Comparison of ENCODE assay signal across 14 cellular contexts in the genomic region with DNA sequence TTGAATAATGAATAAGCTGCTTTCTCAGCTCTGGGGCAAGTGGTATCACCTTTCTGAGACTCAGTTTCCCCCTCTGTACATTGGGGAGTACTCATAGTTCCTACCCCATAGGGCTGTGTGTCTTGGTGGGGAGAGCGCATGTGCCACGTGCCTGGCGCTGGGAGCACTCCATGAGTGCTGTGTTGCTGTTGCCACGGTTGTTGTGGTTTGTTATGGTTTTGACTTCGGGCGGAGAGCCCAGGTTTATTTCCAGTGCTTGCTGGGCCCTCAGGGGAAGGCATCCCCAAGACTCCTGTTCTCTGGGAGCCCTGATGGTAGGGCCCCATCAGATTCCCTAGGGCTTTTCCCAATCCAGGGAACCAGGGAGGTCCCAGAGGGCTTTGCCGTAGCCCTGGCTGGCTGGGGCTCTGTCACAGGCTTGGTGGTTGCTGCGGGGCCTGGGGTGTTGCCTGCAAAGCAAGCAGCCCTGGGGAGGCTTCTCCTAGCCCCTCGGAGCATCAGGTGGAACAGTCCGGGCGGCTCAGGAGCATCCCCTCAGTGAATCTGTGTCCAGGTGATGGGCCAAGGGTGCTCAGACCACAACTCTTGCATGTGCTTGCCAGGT. TPM values are rescaled to one million over a fixed set of nuclear protein-coding genes. Genes with fewer than 3 reads are reported as not detected.
DNase-seq lines count a peak whose midpoint lies in the region; ATAC-seq and TF ChIP-seq lines count a peak whose summit lies in the region.
"Had no signal": no experiment of that assay in that cellular context is flagged by ENCODE, and none has a peak within 500 bp of the region (broad histone marks: within the 10 kb centered on the region; RNA-seq: fewer than 3 reads in every experiment).

No MANE protein-coding gene starts in this region.

- H3K27ac Mint-ChIP-seq in activated T-cell treated with anti-CD3 and anti-CD28 coated beads, Interleukin-2, amount 50 U/mL, for 72 hours = peak overlapping the region; percentile 17

- peaks cover 48% of the 10 kb centered on the region for H3K4me1 Mint-ChIP-seq in activated T-cell treated with anti-CD3 and anti-CD28 coated beads, Interleukin-2, amount 50 U/mL, for 72 hours (ENCODE audit: low read depth)

- no peaks in the 10 kb centered on the region for H3K27me3 ChIP-seq in fibroblast of lung (ENCODE audit: control insufficient read depth, insufficient read depth, low read length)
- H3K27me3 ChIP-seq: adrenal gland, pancreas had no signal

- DNase-seq in activated T-cell treated with anti-CD3 and anti-CD28 coated beads, Interleukin-2, amount 50 U/mL, for 72 hours = no peak
- DNase-seq in activated T-cell treated with anti-CD3 and anti-CD28 coated beads, Interleukin-2, amount 50 U/mL, for 1 hour = no peak
- DNase-seq in RPMI7951 (ENCODE audit: low read depth) = peak; percentile 79
- DNase-seq in fibroblast of lung (ENCODE audit: low read depth in 2 of 2) = no peak
- peak; percentile 48 for DNase-seq in sciatic nerve (ENCODE audit: low spot score)
- DNase-seq in G401 (ENCODE audit: low spot score) = no peak
- no peak for DNase-seq in NCI-H82 treated with DMSO at 0.1 percent for 48 hours (lab: John Stamatoyannopoulos, UW; ENCODE audit: unreplicated experiment)
- DNase-seq: adrenal gland, GDM1, Kasumi-1, left colon, NCI-H2029 had no signal

- H3K4me2 ChIP-seq in fibroblast of lung (ENCODE audit: extremely low read depth, insufficient read depth, low read length) = no peak overlapping the region

- peak overlapping the region; percentile 28 for H3K27ac ChIP-seq in fibroblast of lung (ENCODE audit: insufficient read depth, low read length)
- H3K27ac ChIP-seq: pancreas had no signal

- peaks cover 12% of the 10 kb centered on the region for H3K4me1 ChIP-seq in fibroblast of lung (ENCODE audit: control insufficient read depth, extremely low read depth, insufficient read depth, low read length)
- H3K4me1 ChIP-seq: pancreas had no signal

- TF ChIP-seq CTCF in fibroblast of lung (conservative IDR thresholded peaks at IDR 0.05 in 1 of 2, IDR thresholded peaks at IDR 0.05 in 1 of 2; ENCODE audit: low read depth in 1 of 2, low read length in 2 of 2) = no peak

- H3K4me3 ChIP-seq in fibroblast of lung (replicated peaks in 1 of 4; ENCODE audit: control extremely low read depth in 1 of 4, insufficient read depth in 1 of 4, low read depth in 3 of 4, low read length in 4 of 4) = no peak overlapping the region
- H3K4me3 ChIP-seq: adrenal gland, pancreas had no signal

- intact Hi-C loops in sciatic nerve (cut with DNase I) = no loop called here

- H3K4me3 Mint-ChIP-seq in activated T-cell treated with anti-CD3 and anti-CD28 coated beads, Interleukin-2, amount 50 U/mL, for 72 hours = no peak overlapping the region

- H4K20me1 ChIP-seq in fibroblast of lung (ENCODE audit: control insufficient read depth, extremely low read depth, insufficient read depth, low read length) = no peaks in the 10 kb centered on the region

- no peak overlapping the region for H3K9ac ChIP-seq in fibroblast of lung (ENCODE audit: insufficient read depth, low read length)

- H3K9me3 Mint-ChIP-seq in activated T-cell treated with anti-CD3 and anti-CD28 coated beads, Interleukin-2, amount 50 U/mL, for 72 hours = no peaks in the 10 kb centered on the region

- no peak overlapping the region for H2AFZ ChIP-seq in fibroblast of lung (ENCODE audit: low read length)

- no peaks in the 10 kb centered on the region for H3K27me3 Mint-ChIP-seq in activated T-cell treated with anti-CD3 and anti-CD28 coated beads, Interleukin-2, amount 50 U/mL, for 72 hours (ENCODE audit: low read depth)

- peaks cover 7% of the 10 kb centered on the region for H3K36me3 ChIP-seq in fibroblast of lung (ENCODE audit: control insufficient read depth, insufficient read depth, low read length)
- H3K36me3 ChIP-seq: pancreas had no signal

- ATAC-seq in activated T-cell treated with anti-CD3 and anti-CD28 coated beads, Interleukin-2, amount 50 U/mL, for 72 hours (replicated peaks in 1 of 2) = no peak
- no peak for ATAC-seq in sciatic nerve
- ATAC-seq in GM21447 (IDR thresholded peaks at IDR 0.05; ENCODE audit: unreplicated experiment) = no peak

- in situ Hi-C loops in G401 (cut with HindIII; ENCODE audit: low sequenced_read_pairs) = no loop called here

- H3K9me3 ChIP-seq in fibroblast of lung (ENCODE audit: control insufficient read depth, insufficient read depth, low read depth, low read length) = no peaks in the 10 kb centered on the region
- H3K9me3 ChIP-seq: adrenal gland, pancreas had no signal

- H3K79me2 ChIP-seq in fibroblast of lung (ENCODE audit: control insufficient read depth, insufficient read depth, low read length) = peaks cover 90% of the 10 kb centered on the region

- peaks cover 0 to 4% of the 10 kb centered on the region in 2 donors for H3K36me3 Mint-ChIP-seq in activated T-cell treated with anti-CD3 and anti-CD28 coated beads, Interleukin-2, amount 50 U/mL, for 72 hours (ENCODE audit: insufficient read depth in 2 of 2)

RNA-seq across cellular contexts. Expression of a gene that starts 18.6 kb away (rescaled TPM):
- total RNA-seq in activated T-cell treated with anti-CD3 and anti-CD28 coated beads, Interleukin-2, amount 50 U/mL, for 72 hours = 10 to 100 TPM; 33.3 to 37.4 TPM
- 99.7 and 105 TPM in 2 replicates for total RNA-seq in RPMI7951 (2014; rRNA removed; shearing (Covaris generic))
- total RNA-seq in fibroblast of lung (7.4 and 18.0 TPM in 2 replicates), sciatic nerve (27.5 TPM)
- 29.2 and 32.0 TPM in 2 replicates for polyA plus RNA-seq in fibroblast of lung
- 21.3 and 28.0 TPM in 2 replicates for polyA plus RNA-seq in fibroblast of lung (2012)
- 52.3 and 55.9 TPM in 2 replicates for polyA minus RNA-seq in fibroblast of lung (ENCODE audit: low replicate concordance)
- 5.7 and 9.9 TPM in 2 replicates for total RNA-seq in G401 (2014; rRNA removed; shearing (Covaris generic))

RNA-seq across cellular contexts. Expression of a gene that starts 55.4 kb away (rescaled TPM):
- 1 to 10 TPM; 1.0 to 2.2 TPM for total RNA-seq in activated T-cell treated with anti-CD3 and anti-CD28 coated beads, Interleukin-2, amount 50 U/mL, for 72 hours
- 2.3 and 6.8 TPM in 2 replicates for total RNA-seq in RPMI7951 (2014; rRNA removed; shearing (Covaris generic))
- total RNA-seq in fibroblast of lung (3.8 and 4.1 TPM in 2 replicates), sciatic nerve (12.0 TPM)
- polyA plus RNA-seq in fibroblast of lung = 2.6 and 3.4 TPM in 2 replicates
- polyA plus RNA-seq in fibroblast of lung (2012) = 3.9 and 7.2 TPM in 2 replicates
- 3.1 and 3.4 TPM in 2 replicates for polyA minus RNA-seq in fibroblast of lung (ENCODE audit: low replicate concordance)
- 10.3 and 16.9 TPM in 2 replicates for total RNA-seq in G401 (2014; rRNA removed; shearing (Covaris generic))

Comparison
In these comparisons a context has a peak if more than half of its experiments do, and no peak if none do; other contexts are left out.
1. DNase-seq: peak in RPMI7951 (single experiment) and sciatic nerve (single experiment); none in activated T-cell treated with anti-CD3 and anti-CD28 coated beads, Interleukin-2, amount 50 U/mL, for 72 hours (0 of 2), activated T-cell treated with anti-CD3 and anti-CD28 coated beads, Interleukin-2, amount 50 U/mL, for 1 hour (single experiment), fibroblast of lung (0 of 2), G401 (single experiment) and NCI-H82 treated with DMSO at 0.1 percent for 48 hours (single experiment).